37 cellular contexts compared by ENCODE assay signal in genomic region chr7:90995996-90996395, GRCh38.
"Had no signal": no experiment of that assay in that cellular context is flagged by ENCODE, and none has a peak within 500 bp of the region (broad histone marks: within the 10 kb centered on the region; RNA-seq: fewer than 3 reads in every experiment).

No MANE protein-coding gene starts in this region.

- H3K9me3 Mint-ChIP-seq: activated CD4-positive, alpha-beta memory T cell treated with anti-CD3 and anti-CD28 coated beads, Interleukin-2, amount 10 ng/mL, durations not matched to agents 7 days and 5 days; activated CD4-positive, alpha-beta T cell treated with anti-CD3 and anti-CD28 coated beads, Interleukin-2, amount 10 ng/mL, durations not matched to agents 7 days and 5 days; activated naive CD4-positive, alpha-beta T cell treated with anti-CD3 and anti-CD28 coated beads for 36 hours; activated naive CD8-positive, alpha-beta T cell treated with anti-CD3 and anti-CD28 coated beads for 36 hours; activated T-cell treated with anti-CD3 and anti-CD28 coated beads, Interleukin-2, amount 50 U/mL, for 24 hours; activated T-helper 2 cell treated with anti-CD3 and anti-CD28 coated beads, Interferon-gamma antibody, Interleukin-2, Interleukin-4, amounts not matched to agents 10 μg/mL and 5 μg/mL and 100 μg/mL, durations not matched to agents 14 hours and 24 hours and 36 hours; brain; T-helper 1 cell treated with Interleukin-12 subunit alpha and Interleukin-12 subunit beta and Interleukin-4 antibody, amounts not matched to agents 30 μg/mL and 1 μg/mL, for 36 hours; T-helper 2 cell treated with Interferon-gamma antibody and Interleukin-4, amounts not matched to agents 5 μg/mL and 100 μg/mL, for 36 hours had no signal

- ATAC-seq: activated CD4-positive, alpha-beta T cell treated with anti-CD3 and anti-CD28 coated beads for 36 hours; activated CD4-positive, CD25-positive, alpha-beta regulatory T cell treated with anti-CD3 and anti-CD28 coated beads, Interleukin-2, amount 50 U/mL, for 24 hours; activated CD8-positive, alpha-beta memory T cell treated with anti-CD3 and anti-CD28 coated beads, Interleukin-2, amount 10 ng/mL, durations not matched to agents 7 days and 5 days; activated CD8-positive, alpha-beta T cell treated with anti-CD3 and anti-CD28 coated beads, Interleukin-2, amount 10 ng/mL, durations not matched to agents 7 days and 5 days; activated naive CD4-positive, alpha-beta T cell treated with anti-CD3 and anti-CD28 coated beads, Interleukin-2, amount 50 U/mL, for 72 hours had no signal

- H3K4me1 ChIP-seq: adrenal gland, ascending aorta had no signal

- H3K36me3 ChIP-seq: adrenal gland, ascending aorta, cardiac muscle cell had no signal

- H3K4me3 ChIP-seq: adrenal gland, ascending aorta, cardiac muscle cell had no signal

- H3K4me1 Mint-ChIP-seq: activated CD4-positive, alpha-beta memory T cell treated with anti-CD3 and anti-CD28 coated beads, Interleukin-2, amount 10 ng/mL, durations not matched to agents 7 days and 5 days; activated CD4-positive, alpha-beta T cell treated with anti-CD3 and anti-CD28 coated beads for 36 hours; activated CD4-positive, alpha-beta T cell treated with anti-CD3 and anti-CD28 coated beads, Interleukin-2, amount 10 ng/mL, durations not matched to agents 7 days and 5 days; activated CD8-positive, alpha-beta memory T cell treated with anti-CD3 and anti-CD28 coated beads, Interleukin-2, amount 10 ng/mL, durations not matched to agents 7 days and 5 days; activated naive CD8-positive, alpha-beta T cell treated with anti-CD3 and anti-CD28 coated beads for 36 hours; central memory CD8-positive, alpha-beta T cell had no signal

- H3K27ac Mint-ChIP-seq: activated CD4-positive, alpha-beta memory T cell treated with anti-CD3 and anti-CD28 coated beads, Interleukin-2, amount 10 ng/mL, durations not matched to agents 7 days and 5 days; activated CD4-positive, alpha-beta T cell treated with anti-CD3 and anti-CD28 coated beads for 36 hours; activated CD4-positive, alpha-beta T cell treated with anti-CD3 and anti-CD28 coated beads, Interleukin-2, amount 10 ng/mL, durations not matched to agents 7 days and 5 days; activated CD8-positive, alpha-beta memory T cell treated with anti-CD3 and anti-CD28 coated beads, Interleukin-2, amount 10 ng/mL, durations not matched to agents 7 days and 5 days; activated CD8-positive, alpha-beta T cell treated with anti-CD3 and anti-CD28 coated beads, Interleukin-2, amount 10 ng/mL, durations not matched to agents 7 days and 5 days; activated naive CD4-positive, alpha-beta T cell treated with anti-CD3 and anti-CD28 coated beads for 36 hours; activated naive CD4-positive, alpha-beta T cell treated with anti-CD3 and anti-CD28 coated beads, Interleukin-2, amount 50 U/mL, for 72 hours; activated naive CD8-positive, alpha-beta T cell treated with anti-CD3 and anti-CD28 coated beads for 36 hours; activated T-cell treated with anti-CD3 and anti-CD28 coated beads, Interleukin-2, amount 50 U/mL, for 24 hours; activated T-helper 2 cell treated with anti-CD3 and anti-CD28 coated beads, Interferon-gamma antibody, Interleukin-2, Interleukin-4, amounts not matched to agents 10 μg/mL and 5 μg/mL and 100 μg/mL, durations not matched to agents 14 hours and 24 hours and 36 hours; brain; T-helper 1 cell treated with Interleukin-12 subunit alpha and Interleukin-12 subunit beta and Interleukin-4 antibody, amounts not matched to agents 30 μg/mL and 1 μg/mL, for 36 hours; T-helper 2 cell treated with Interferon-gamma antibody and Interleukin-4, amounts not matched to agents 5 μg/mL and 100 μg/mL, for 36 hours had no signal

- H3K27me3 ChIP-seq: adrenal gland, ascending aorta, cardiac muscle cell had no signal

- H3K9me3 ChIP-seq: adrenal gland, ascending aorta had no signal

- H3K27ac ChIP-seq: adrenal gland, ascending aorta, cardiac muscle cell, VCaP had no signal

- H3K4me3 Mint-ChIP-seq: activated CD4-positive, alpha-beta memory T cell treated with anti-CD3 and anti-CD28 coated beads, Interleukin-2, amount 10 ng/mL, durations not matched to agents 7 days and 5 days; activated CD4-positive, alpha-beta T cell treated with anti-CD3 and anti-CD28 coated beads for 36 hours; activated CD4-positive, alpha-beta T cell treated with anti-CD3 and anti-CD28 coated beads, Interleukin-2, amount 10 ng/mL, durations not matched to agents 7 days and 5 days; activated CD8-positive, alpha-beta memory T cell treated with anti-CD3 and anti-CD28 coated beads, Interleukin-2, amount 10 ng/mL, durations not matched to agents 7 days and 5 days; activated CD8-positive, alpha-beta T cell treated with anti-CD3 and anti-CD28 coated beads, Interleukin-2, amount 10 ng/mL, durations not matched to agents 7 days and 5 days; activated naive CD4-positive, alpha-beta T cell treated with anti-CD3 and anti-CD28 coated beads for 36 hours; activated naive CD8-positive, alpha-beta T cell treated with anti-CD3 and anti-CD28 coated beads for 36 hours; activated T-cell treated with anti-CD3 and anti-CD28 coated beads, Interleukin-2, amount 50 U/mL, for 24 hours; brain; central memory CD8-positive, alpha-beta T cell; T-helper 1 cell treated with Interleukin-12 subunit alpha and Interleukin-12 subunit beta and Interleukin-4 antibody, amounts not matched to agents 30 μg/mL and 1 μg/mL, for 36 hours; T-helper 2 cell treated with Interferon-gamma antibody and Interleukin-4, amounts not matched to agents 5 μg/mL and 100 μg/mL, for 36 hours had no signal

- H3K27me3 Mint-ChIP-seq: activated CD4-positive, alpha-beta memory T cell treated with anti-CD3 and anti-CD28 coated beads, Interleukin-2, amount 10 ng/mL, durations not matched to agents 7 days and 5 days; activated CD4-positive, alpha-beta T cell treated with anti-CD3 and anti-CD28 coated beads for 36 hours; activated CD4-positive, alpha-beta T cell treated with anti-CD3 and anti-CD28 coated beads, Interleukin-2, amount 10 ng/mL, durations not matched to agents 7 days and 5 days; activated CD8-positive, alpha-beta memory T cell treated with anti-CD3 and anti-CD28 coated beads, Interleukin-2, amount 10 ng/mL, durations not matched to agents 7 days and 5 days; activated naive CD8-positive, alpha-beta T cell treated with anti-CD3 and anti-CD28 coated beads for 36 hours; activated T-cell treated with anti-CD3 and anti-CD28 coated beads, Interleukin-2, amount 50 U/mL, for 24 hours; central memory CD8-positive, alpha-beta T cell had no signal

- H3K36me3 Mint-ChIP-seq: activated CD8-positive, alpha-beta memory T cell treated with anti-CD3 and anti-CD28 coated beads, Interleukin-2, amount 10 ng/mL, durations not matched to agents 7 days and 5 days; activated naive CD4-positive, alpha-beta T cell treated with anti-CD3 and anti-CD28 coated beads, Interleukin-2, amount 50 U/mL, for 72 hours; activated naive CD8-positive, alpha-beta T cell treated with anti-CD3 and anti-CD28 coated beads for 36 hours had no signal

- DNase-seq: activated CD4-positive, alpha-beta memory T cell treated with anti-CD3 and anti-CD28 coated beads, Interleukin-2, amount 10 ng/mL, durations not matched to agents 7 days and 5 days; activated CD4-positive, alpha-beta T cell treated with anti-CD3 and anti-CD28 coated beads for 1 hour; activated CD4-positive, alpha-beta T cell treated with anti-CD3 and anti-CD28 coated beads for 36 hours; activated CD4-positive, alpha-beta T cell treated with anti-CD3 and anti-CD28 coated beads for 48 hours; activated CD4-positive, alpha-beta T cell treated with anti-CD3 and anti-CD28 coated beads, Interleukin-2, amount 10 ng/mL, durations not matched to agents 7 days and 5 days; activated CD4-positive, alpha-beta T cell treated with anti-CD3 and anti-CD28 coated beads, Interleukin-2, amount 50 U/mL, for 48 hours; activated CD4-positive, CD25-positive, alpha-beta regulatory T cell; activated CD8-positive, alpha-beta memory T cell treated with anti-CD3 and anti-CD28 coated beads for 24 hours; activated CD8-positive, alpha-beta memory T cell treated with anti-CD3 and anti-CD28 coated beads, Interleukin-2, amount 10 ng/mL, durations not matched to agents 7 days and 5 days; activated CD8-positive, alpha-beta memory T cell treated with anti-CD3 and anti-CD28 coated beads, Interleukin-2, amount 50 U/mL, for 48 hours; activated CD8-positive, alpha-beta T cell treated with anti-CD3 and anti-CD28 coated beads, Interleukin-2, amount 10 ng/mL, durations not matched to agents 7 days and 5 days; activated effector memory CD4-positive, alpha-beta T cell treated with Interleukin-2 at 50 U/mL for 16 hours; activated gamma-delta T cell treated with Interleukin-2 at 50 U/mL for 16 hours; activated naive CD4-positive, alpha-beta T cell; activated naive CD4-positive, alpha-beta T cell treated with anti-CD3 and anti-CD28 coated beads for 36 hours; activated naive CD4-positive, alpha-beta T cell treated with anti-CD3 and anti-CD28 coated beads, Interleukin-2, amount 50 U/mL, for 16 hours; activated naive CD8-positive, alpha-beta T cell treated with anti-CD3 and anti-CD28 coated beads for 36 hours; activated T-cell treated with anti-CD3 and anti-CD28 coated beads, Interleukin-2, amount 50 U/mL, for 24 hours; activated T-cell treated with anti-CD3 and anti-CD28 coated beads, Interleukin-2, amount 50 U/mL, for 48 hours; adrenal gland; amniotic stem cell; caudate nucleus; cerebellar nuclear complex; SW 1271; T-helper 1 cell; T-helper 2 cell; T-helper 9 cell had no signal
